8 cellular contexts compared by ENCODE assay signal in the genomic region with DNA sequence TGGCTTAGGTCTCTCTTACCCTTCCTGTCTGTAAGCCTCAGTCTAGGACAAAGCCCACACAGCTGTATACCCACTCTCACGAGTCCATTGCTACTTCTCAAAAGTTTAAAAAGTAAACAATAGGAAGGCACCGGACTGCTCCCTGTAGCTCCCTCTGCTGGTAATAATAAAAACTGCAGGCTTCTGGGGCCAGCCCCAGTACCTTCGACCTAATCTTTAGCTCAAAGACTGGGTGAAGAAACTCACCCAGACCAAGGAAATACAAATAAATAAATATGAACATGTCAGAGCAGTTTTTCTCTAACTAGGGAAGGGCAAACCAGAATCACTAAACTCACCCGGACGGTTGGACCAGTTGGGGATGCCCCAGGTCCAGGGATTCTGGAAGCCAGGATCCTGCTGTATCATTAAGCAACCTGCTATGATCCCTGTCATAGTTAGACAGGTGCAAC. TPM values are rescaled to one million over a fixed set of nuclear protein-coding genes. Genes with fewer than 3 reads are reported as not detected.
DNase-seq lines count a peak whose midpoint lies in the region; ATAC-seq and TF ChIP-seq lines count a peak whose summit lies in the region.

No MANE protein-coding gene starts in this region.

- DNase-seq in EL, result peak; percentile 62
- DNase-seq in KG1 (lab: John Stamatoyannopoulos, UW), result peak; percentile 51
- peak in 4 of 5 experiments; percentile 37 to 64 (median 44) for DNase-seq in T-helper 2 cell
- DNase-seq in ascending aorta (ENCODE audit: low spot score in 2 of 2), result peak in 1 of 2 donors; percentile 78
- peak; percentile 82 for DNase-seq in iPS-NIHi11 (ENCODE audit: low spot score)
- peak; percentile 36 to 41 for DNase-seq in stimulated activated CD4-positive, alpha-beta T cell treated with anti-CD3 and anti-CD28 coated beads, Interleukin-1b, Interleukin-23, amount 100 ng/mL, for 1 hour (ENCODE audit: low read depth in 2 of 2)

- intact Hi-C loops in ascending aorta (cut with DNase I), result no loop called here

- no peaks in the 10 kb centered on the region for H3K9me3 ChIP-seq in ascending aorta

- H3K4me1 ChIP-seq in ascending aorta, result peaks cover 8 to 17% of the 10 kb centered on the region in 2 donors

- H3K4me3 ChIP-seq in ascending aorta, result no peak overlapping the region

- ATAC-seq in GM19463 (IDR thresholded peaks at IDR 0.05; ENCODE audit: unreplicated experiment) (no peak), HG03139 (IDR thresholded peaks at IDR 0.05; ENCODE audit: unreplicated experiment) (no peak)

- peaks cover 39 to 57% of the 10 kb centered on the region in 2 donors for H3K36me3 ChIP-seq in ascending aorta

- H3K27ac ChIP-seq in ascending aorta, result no peak overlapping the region

- H3K27me3 ChIP-seq in ascending aorta, result no peaks in the 10 kb centered on the region

- TF ChIP-seq CTCF in ascending aorta (IDR thresholded peaks at IDR 0.05), result peak; percentile 66 to 91 (median 89)

RNA-seq across cellular contexts. Expression of gene FAM219B, which starts 5.0 kb away (rescaled TPM):
- total RNA-seq in ascending aorta, result 17.5 TPM

RNA-seq across cellular contexts. Expression of gene MPI, which starts 11.8 kb away (rescaled TPM):
- 118 TPM for total RNA-seq in ascending aorta

RNA-seq across cellular contexts. Expression of gene SCAMP2, which starts 28.5 kb away (rescaled TPM):
- total RNA-seq in ascending aorta, result 90.8 TPM

RNA-seq across cellular contexts. Expression of gene COX5A, which starts 36.2 kb away (rescaled TPM):
- 83.5 TPM for total RNA-seq in ascending aorta

RNA-seq across cellular contexts. Expression of gene RPP25, which starts 54.9 kb away (rescaled TPM):
- total RNA-seq in ascending aorta, result 28.4 TPM
